13 cellular contexts compared by ENCODE assay signal in genomic region chr20:20412750-20413149, GRCh38. TPM values are rescaled to one million over a fixed set of nuclear protein-coding genes. Genes with fewer than 3 reads are reported as not detected.
A peak's percentile ranks its signal among the peaks of the same experiment; 100 is the strongest.
DNase-seq lines count a peak whose midpoint lies in the region; ATAC-seq and TF ChIP-seq lines count a peak whose summit lies in the region.
"Had no signal": no experiment of that assay in that cellular context is flagged by ENCODE, and none has a peak within 500 bp of the region (broad histone marks: within the 10 kb centered on the region; RNA-seq: fewer than 3 reads in every experiment).

No MANE protein-coding gene starts in this region.

- H3K36me3 ChIP-seq in testis (ENCODE audit: low read depth, missing control alignments): no peaks in the 10 kb centered on the region
- no peaks in the 10 kb centered on the region for H3K36me3 ChIP-seq in colonic mucosa
- H3K36me3 ChIP-seq: left ventricle myocardium inferior had no signal

- H3K4me3 ChIP-seq in astrocyte of the cerebellum (ENCODE audit: low read depth, low read length) (no peak overlapping the region), testis (no peak overlapping the region), colonic mucosa (no peak overlapping the region)
- H3K4me3 ChIP-seq: left ventricle myocardium inferior, skin epidermis had no signal

- in situ Hi-C loops in astrocyte of the cerebellum (cut with HindIII; ENCODE audit: low sequenced_read_pairs): no loop called here

- no peak overlapping the region for H3K27ac ChIP-seq in testis
- no peak overlapping the region for H3K27ac ChIP-seq in colonic mucosa
- H3K27ac ChIP-seq: epithelial cell of prostate, left ventricle myocardium inferior had no signal

- intact Hi-C loops in testis (cut with DNase I; ENCODE audit: low total_unique reads) (no loop called here), colonic mucosa (cut with DNase I) (no loop called here)

- H3K9ac ChIP-seq in colonic mucosa (ENCODE audit: low read depth in 2 of 2, low read length in 2 of 2): no peak overlapping the region

- 79 to 87% methylated on average over 9 of the region's 9 CpGs for WGBS in testis, 2 donors

- TF ChIP-seq CTCF in astrocyte of the cerebellum (IDR thresholded peaks at IDR 0.05; ENCODE audit: low read depth, low read length, missing control alignments) (no peak), testis (IDR thresholded peaks at IDR 0.05) (no peak), colonic mucosa (IDR thresholded peaks at IDR 0.05) (no peak)

- H3K4me1 ChIP-seq in testis (no peaks in the 10 kb centered on the region), colonic mucosa (no peaks in the 10 kb centered on the region)

- ATAC-seq in HG02588 (IDR thresholded peaks at IDR 0.05; ENCODE audit: unreplicated experiment): no peak

- no peaks in the 10 kb centered on the region for H3K27me3 ChIP-seq in testis
- H3K27me3 ChIP-seq in colonic mucosa: no peaks in the 10 kb centered on the region

- H3K9me3 ChIP-seq in testis (no peaks in the 10 kb centered on the region), colonic mucosa (no peaks in the 10 kb centered on the region)
- H3K9me3 ChIP-seq: left ventricle myocardium inferior had no signal

- peak; percentile 45 for DNase-seq in activated CD4-positive, alpha-beta T cell treated with anti-CD3 and anti-CD28 coated beads for 48 hours
- no peak for DNase-seq in activated CD4-positive, alpha-beta T cell treated with anti-CD3 and anti-CD28 coated beads for 4 hours
- DNase-seq in NCI-H146 (lab: John Stamatoyannopoulos, UW) (peak; percentile 88), astrocyte of the cerebellum (ENCODE audit: low read depth) (peak; percentile 53), testis (no peak), colonic mucosa (no peak)
- peak; percentile 50 for DNase-seq in stimulated activated CD4-positive, alpha-beta T cell treated with anti-CD3 and anti-CD28 coated beads, Interleukin-1b, Interleukin-23, amount 100 ng/mL, for 48 hours
- DNase-seq: KG1, left ventricle myocardium inferior, RPMI8226 had no signal

- no peak for TF ChIP-seq POLR2A in testis (IDR thresholded peaks at IDR 0.05)

RNA-seq across cellular contexts. Expression of gene INSM1, which starts 44.8 kb away (rescaled TPM):
- 1 to 10 TPM; 2.7 to 2.8 TPM for total RNA-seq in testis
- polyA plus RNA-seq in testis (ENCODE audit: insufficient read depth, low read depth, low replicate concordance): 0.84 TPM
- 1 to 10 TPM; 5.0 to 8.6 TPM for total RNA-seq in colonic mucosa
- total RNA-seq: left ventricle myocardium inferior had no signal

Comparison
In these comparisons a context has a peak if more than half of its experiments do, and no peak if none do; other contexts are left out.
1. DNase-seq: peak in activated CD4-positive, alpha-beta T cell treated with anti-CD3 and anti-CD28 coated beads for 48 hours (single experiment), NCI-H146 (single experiment), astrocyte of the cerebellum (single experiment) and stimulated activated CD4-positive, alpha-beta T cell treated with anti-CD3 and anti-CD28 coated beads, Interleukin-1b, Interleukin-23, amount 100 ng/mL, for 48 hours (single experiment); none in activated CD4-positive, alpha-beta T cell treated with anti-CD3 and anti-CD28 coated beads for 4 hours (0 of 2), testis (single experiment) and colonic mucosa (single experiment).